Comparison of ENCODE assay signal across 8 cellular contexts in genomic region chr11:22193348-22194051, GRCh38. TPM values are rescaled to one million over a fixed set of nuclear protein-coding genes. Genes with fewer than 3 reads are reported as not detected.
DNase-seq lines count a peak whose midpoint lies in the region; ATAC-seq and TF ChIP-seq lines count a peak whose summit lies in the region.

No MANE protein-coding gene starts in this region.

- H3K27me3 ChIP-seq in HAP-1 (ENCODE audit: low read depth) = no peaks in the 10 kb centered on the region
- H3K27me3 ChIP-seq in esophagus (ENCODE audit: control insufficient read depth in 1 of 2, insufficient read depth in 2 of 2, low read length in 2 of 2) = peaks cover 0 to 3% of the 10 kb centered on the region in 2 donors
- no peaks in the 10 kb centered on the region for H3K27me3 ChIP-seq in muscle layer of colon (ENCODE audit: control insufficient read depth in 1 of 2, insufficient read depth in 2 of 2, low read length in 2 of 2)
- no peaks in the 10 kb centered on the region for H3K27me3 ChIP-seq in uterus

- POLR2A ChIA-PET in activated CD4-positive, alpha-beta memory T cell treated with anti-CD3 and anti-CD28 coated beads for 36 hours (lab: Charles Lee) = no interaction called here

- no peak for TF ChIP-seq POLR2A in uterus (IDR thresholded peaks at IDR 0.05)

- H3K4me1 ChIP-seq in HAP-1 (peaks cover 27% of the 10 kb centered on the region), esophagus (ENCODE audit: control insufficient read depth in 2 of 2, insufficient read depth in 2 of 2, low read length in 1 of 2) (peaks cover 3 to 7% of the 10 kb centered on the region in 2 donors), muscle layer of colon (ENCODE audit: insufficient read depth, low read length) (peaks cover 15% of the 10 kb centered on the region), uterus (no peaks in the 10 kb centered on the region)

- in situ Hi-C loops in HAP-1 (cut with MboI; ENCODE audit: low sequenced_read_pairs) = no loop called here

- no peaks in the 10 kb centered on the region for H3K9me3 Mint-ChIP-seq in activated CD4-positive, alpha-beta memory T cell treated with anti-CD3 and anti-CD28 coated beads for 36 hours

- H3K9me3 ChIP-seq in HAP-1 = no peaks in the 10 kb centered on the region
- H3K9me3 ChIP-seq in esophagus (ENCODE audit: control insufficient read depth in 2 of 2, insufficient read depth in 1 of 2, low read depth in 1 of 2, low read length in 1 of 2) = no peaks in the 10 kb centered on the region
- H3K9me3 ChIP-seq in muscle layer of colon (ENCODE audit: low read length) = no peaks in the 10 kb centered on the region
- H3K9me3 ChIP-seq in uterus = no peaks in the 10 kb centered on the region

- CTCF ChIA-PET in activated CD4-positive, alpha-beta memory T cell treated with anti-CD3 and anti-CD28 coated beads for 36 hours (lab: Charles Lee) = no interaction called here

- ATAC-seq in GM18502 (IDR thresholded peaks at IDR 0.05; ENCODE audit: poor library complexity, unreplicated experiment) = peak; percentile 45

- no peak for TF ChIP-seq CTCF in uterus (IDR thresholded peaks at IDR 0.05)

- H3K4me3 ChIP-seq in HAP-1 = peak overlapping the region; percentile 53
- peak overlapping the region; percentile 38 to 53 for H3K4me3 ChIP-seq in esophagus (ENCODE audit: low read depth in 1 of 2, low read length in 2 of 2)
- H3K4me3 ChIP-seq in muscle layer of colon (ENCODE audit: low read depth in 1 of 2, low read length in 2 of 2) = peak overlapping the region; percentile 58 to 76
- peak overlapping the region; percentile 45 to 46 for H3K4me3 ChIP-seq in uterus

- H3K9ac ChIP-seq in muscle layer of colon (ENCODE audit: low read length) = peak overlapping the region; percentile 19

- H3K27ac Mint-ChIP-seq in activated CD4-positive, alpha-beta memory T cell treated with anti-CD3 and anti-CD28 coated beads for 36 hours = no peak overlapping the region

- WGBS in esophagus, 2 donors = 2% methylated on average over 38 to 39 of the region's 39 CpGs

- H3K27me3 Mint-ChIP-seq in activated CD4-positive, alpha-beta memory T cell treated with anti-CD3 and anti-CD28 coated beads for 36 hours = peaks cover 36% of the 10 kb centered on the region

- peaks cover 8% of the 10 kb centered on the region for H3K4me1 Mint-ChIP-seq in activated CD4-positive, alpha-beta memory T cell treated with anti-CD3 and anti-CD28 coated beads for 36 hours (ENCODE audit: low read depth)

- H3K27ac ChIP-seq in esophagus (ENCODE audit: low read depth in 2 of 2, low read length in 1 of 2) (peak overlapping the region; percentile 33 to 38), muscle layer of colon (ENCODE audit: low read depth, low read length) (peak overlapping the region; percentile 58), uterus (no peak overlapping the region)

- H3K36me3 ChIP-seq in HAP-1 (replicated peaks) = no peaks in the 10 kb centered on the region
- H3K36me3 ChIP-seq in esophagus (ENCODE audit: control insufficient read depth in 2 of 2, insufficient read depth in 2 of 2, low read length in 1 of 2) = no peaks in the 10 kb centered on the region
- H3K36me3 ChIP-seq in muscle layer of colon (ENCODE audit: insufficient read depth, low read length) = no peaks in the 10 kb centered on the region
- no peaks in the 10 kb centered on the region for H3K36me3 ChIP-seq in uterus

- intact Hi-C loops in uterus (cut with DNase I; ENCODE audit: low total_unique reads) = no loop called here
- intact Hi-C loops in activated CD4-positive, alpha-beta memory T cell treated with anti-CD3 and anti-CD28 coated beads for 36 hours (cut with micrococcal nuclease) = no loop called here

- H3K36me3 Mint-ChIP-seq in activated CD4-positive, alpha-beta memory T cell treated with anti-CD3 and anti-CD28 coated beads for 36 hours = no peaks in the 10 kb centered on the region

- H3K4me3 Mint-ChIP-seq in activated CD4-positive, alpha-beta memory T cell treated with anti-CD3 and anti-CD28 coated beads for 36 hours = no peak overlapping the region

- DNase-seq in HAP-1 (ENCODE audit: low spot score in 2 of 2) (peak; percentile 49 to 56), NCI-H345 (lab: John Stamatoyannopoulos, UW) (peak; percentile 55), uterus (peak in 1 of 2 donors; percentile 13), RPMI8226 (no peak)
- no peak for DNase-seq in activated CD4-positive, alpha-beta memory T cell treated with anti-CD3 and anti-CD28 coated beads for 36 hours

RNA-seq across cellular contexts. Expression of gene ANO5, which starts 0.6 kb away (rescaled TPM):
- under 1 TPM; 0.16 to 0.31 TPM for polyA plus RNA-seq in esophagus
- 10 to 100 TPM in 1 of 4 donors, 1 to 10 TPM in 3; 3.5 to 14.5 (median 4.8) TPM for total RNA-seq in uterus
- under 1 TPM in 1 of 2 experiments, not detected in 1; 0.02 TPM for total RNA-seq in activated CD4-positive, alpha-beta memory T cell treated with anti-CD3 and anti-CD28 coated beads for 36 hours

Comparison
In these comparisons a context has a peak if more than half of its experiments do, and no peak if none do; other contexts are left out.
1. DNase-seq: peak in HAP-1 (2 of 2) and NCI-H345 (single experiment); none in RPMI8226 (single experiment) and activated CD4-positive, alpha-beta memory T cell treated with anti-CD3 and anti-CD28 coated beads for 36 hours (single experiment).
2. H3K27ac ChIP-seq: peak in esophagus (2 of 2) and muscle layer of colon (single experiment); none in uterus (0 of 2).
3. RNA of gene ANO5, which starts 0.6 kb away (total RNA-seq): 3.5 to 14.5 TPM in uterus; 0.02 TPM in activated CD4-positive, alpha-beta memory T cell treated with anti-CD3 and anti-CD28 coated beads for 36 hours; every median in the first group is over 4 times any median in the second.
4. Peak in every context shown above with its lines, with median percentiles within 50 percentile points of each other: H3K4me3 ChIP-seq.